Comparison of ENCODE assay signal across 11 cellular contexts in the genomic region with DNA sequence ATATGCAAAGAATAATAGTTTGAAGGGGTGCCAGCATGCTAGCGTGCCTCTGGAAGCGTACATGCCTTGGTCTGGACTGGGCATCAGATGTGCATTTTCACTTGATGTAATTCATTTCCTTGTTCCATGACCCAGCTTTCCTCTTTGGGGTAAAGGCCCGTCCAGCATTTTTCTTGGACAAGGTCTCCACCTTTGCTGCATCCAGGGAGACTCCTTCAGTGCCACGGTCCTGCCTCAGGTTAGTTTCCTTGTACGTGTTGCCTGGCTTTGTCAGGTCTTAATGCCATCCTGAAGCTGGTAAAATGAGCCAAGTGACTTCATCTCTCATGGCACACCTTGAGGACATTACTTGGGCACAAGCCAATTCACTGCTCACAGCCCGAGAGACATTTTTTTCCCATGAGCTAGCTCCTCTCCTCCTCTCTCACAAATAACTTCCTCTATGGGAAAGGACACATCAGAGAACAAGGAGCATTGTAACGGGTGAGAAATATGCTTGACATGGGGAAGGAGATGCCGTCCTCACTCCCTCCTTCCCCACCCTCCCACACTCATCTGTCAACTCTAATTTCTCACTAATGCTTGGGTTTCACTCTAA. TPM values are rescaled to one million over a fixed set of nuclear protein-coding genes. Genes with fewer than 3 reads are reported as not detected.
DNase-seq lines count a peak whose midpoint lies in the region; ATAC-seq, FAIRE-seq and TF ChIP-seq lines count a peak whose summit lies in the region.
"Had no signal": no experiment of that assay in that cellular context is flagged by ENCODE, and none has a peak within 500 bp of the region (broad histone marks: within the 10 kb centered on the region; RNA-seq: fewer than 3 reads in every experiment).

No MANE protein-coding gene starts in this region.

- H3K4me3 Mint-ChIP-seq in HFFc6 (peak overlapping the region; percentile 51), astrocyte (ENCODE audit: unreplicated experiment) (no peak overlapping the region)
- no peak overlapping the region for H3K4me3 Mint-ChIP-seq in CD8-positive, alpha-beta memory T cell

- H3K79me2 ChIP-seq in astrocyte (ENCODE audit: insufficient read depth, low read length): no peaks in the 10 kb centered on the region

- peaks cover 9% of the 10 kb centered on the region for H3K9me3 Mint-ChIP-seq in HFFc6
- no peaks in the 10 kb centered on the region for H3K9me3 Mint-ChIP-seq in astrocyte (ENCODE audit: unreplicated experiment)
- H3K9me3 Mint-ChIP-seq in CD8-positive, alpha-beta memory T cell: peaks cover 3 to 8% (median 3%) of the 10 kb centered on the region in 5 donors

- H4K20me1 ChIP-seq in astrocyte (ENCODE audit: insufficient read depth, low read length): no peaks in the 10 kb centered on the region

- H3K27me3 Mint-ChIP-seq in HFFc6 (ENCODE audit: insufficient read depth): no peaks in the 10 kb centered on the region
- H3K27me3 Mint-ChIP-seq in astrocyte (ENCODE audit: low read depth, unreplicated experiment): no peaks in the 10 kb centered on the region
- H3K27me3 Mint-ChIP-seq in CD8-positive, alpha-beta memory T cell: peaks cover 0 to 11% of the 10 kb centered on the region in 2 donors

- H3K27ac ChIP-seq in astrocyte (ENCODE audit: low read depth, low read length) (no peak overlapping the region), kidney (ENCODE audit: low read depth in 2 of 2, low read length in 2 of 2) (no peak overlapping the region), thoracic aorta (peak overlapping the region; percentile 71 to 73)
- H3K27ac ChIP-seq in CD8-positive, alpha-beta memory T cell (ENCODE audit: low read depth, low read length): no peak overlapping the region
- H3K27ac ChIP-seq: VCaP had no signal

- ATAC-seq in thoracic aorta (ENCODE audit: insufficient number of reproducible peaks, low FRiP score, low read depth) (peak; percentile 67), HG02763 (IDR thresholded peaks at IDR 0.05; ENCODE audit: unreplicated experiment) (no peak)
- ATAC-seq in stimulated activated naive CD8-positive, alpha-beta T cell treated with anti-CD3 and anti-CD28 coated beads, Interleukin-15, Interleukin-2, amounts not matched to agents 100 U/mL and 50 U/mL, for 24 hours: no peak
- ATAC-seq: left ventricle myocardium superior had no signal

- DNase-seq in HFFc6 (peak; percentile 41), astrocyte (ENCODE audit: low read depth) (peak; percentile 55), kidney (peak; percentile 55), thoracic aorta (ENCODE audit: low spot score) (no peak), GM19240 (ENCODE audit: insufficient read length, low spot score) (no peak)
- DNase-seq in CD8-positive, alpha-beta memory T cell: no peak
- no peak for DNase-seq in stimulated activated naive CD8-positive, alpha-beta T cell treated with anti-CD3 and anti-CD28 coated beads, Interleukin-15, Interleukin-2, amounts not matched to agents 100 U/mL and 50 U/mL, for 24 hours
- DNase-seq: left ventricle myocardium superior, NCI-H2171 treated with DMSO at 0.1 percent for 48 hours had no signal

- H3K4me3 ChIP-seq in astrocyte (ENCODE audit: insufficient read depth, low read depth, low read length) (no peak overlapping the region), kidney (ENCODE audit: low read length in 2 of 2) (no peak overlapping the region), thoracic aorta (peak overlapping the region; percentile 51)
- no peak overlapping the region for H3K4me3 ChIP-seq in CD8-positive, alpha-beta memory T cell (ENCODE audit: low read length)

- peak overlapping the region; percentile 21 for H3K4me2 ChIP-seq in astrocyte (ENCODE audit: low read length)

- H3K4me1 ChIP-seq in astrocyte (ENCODE audit: insufficient read depth, low read length) (peaks cover 9% of the 10 kb centered on the region), kidney (ENCODE audit: control insufficient read depth in 1 of 2, insufficient read depth in 1 of 2, low read depth in 1 of 2, low read length in 2 of 2) (peaks cover 0 to 2% of the 10 kb centered on the region in 2 donors), thoracic aorta (ENCODE audit: control insufficient read depth in 1 of 2, low read depth in 2 of 2) (peaks cover 3 to 24% of the 10 kb centered on the region in 2 donors)
- no peaks in the 10 kb centered on the region for H3K4me1 ChIP-seq in CD8-positive, alpha-beta memory T cell (ENCODE audit: insufficient read depth, low read length)

- peaks cover 30% of the 10 kb centered on the region for H3K4me1 Mint-ChIP-seq in HFFc6 (ENCODE audit: low read depth)
- peaks cover 26% of the 10 kb centered on the region for H3K4me1 Mint-ChIP-seq in astrocyte (ENCODE audit: low read depth, unreplicated experiment)
- no peaks in the 10 kb centered on the region for H3K4me1 Mint-ChIP-seq in CD8-positive, alpha-beta memory T cell

- H3K9me3 ChIP-seq in astrocyte (ENCODE audit: insufficient read depth, low read depth, low read length) (peaks cover 7% of the 10 kb centered on the region), kidney (ENCODE audit: control insufficient read depth in 1 of 2, low read length in 2 of 2) (no peaks in the 10 kb centered on the region), thoracic aorta (no peaks in the 10 kb centered on the region)
- no peaks in the 10 kb centered on the region for H3K9me3 ChIP-seq in CD8-positive, alpha-beta memory T cell (ENCODE audit: low read length)

- intact Hi-C loops in kidney (cut with DNase I): no loop called here

- H3K36me3 ChIP-seq in astrocyte (ENCODE audit: insufficient read depth, low read length) (no peaks in the 10 kb centered on the region), kidney (ENCODE audit: control insufficient read depth in 1 of 2, insufficient read depth in 2 of 2, low read length in 2 of 2) (no peaks in the 10 kb centered on the region), thoracic aorta (no peaks in the 10 kb centered on the region)
- no peaks in the 10 kb centered on the region for H3K36me3 ChIP-seq in CD8-positive, alpha-beta memory T cell (ENCODE audit: insufficient read depth, low read length)

- no peak overlapping the region for H3K9ac ChIP-seq in astrocyte (ENCODE audit: low read length)
- no peak overlapping the region for H3K9ac ChIP-seq in kidney (ENCODE audit: low read length in 2 of 2)

- FAIRE-seq in astrocyte (lab: Jason Lieb, UNC) (peak; percentile 45), kidney (lab: Jason Lieb, UNC) (no peak)

- CTCF ChIA-PET in CD8-positive, alpha-beta memory T cell (lab: Charles Lee): no interaction called here

- POLR2A ChIA-PET in CD8-positive, alpha-beta memory T cell (lab: Charles Lee): no interaction called here

- TF ChIP-seq CTCF in HFFc6 (IDR thresholded peaks at IDR 0.05): no peak
- TF ChIP-seq CTCF in astrocyte (IDR thresholded peaks at IDR 0.05; ENCODE audit: insufficient read depth, low read depth, low read length): no peak
- TF ChIP-seq CTCF in kidney (IDR thresholded peaks at IDR 0.05; ENCODE audit: borderline replicate concordance, extremely low read depth, insufficient read depth): no peak
- TF ChIP-seq CTCF in thoracic aorta (IDR thresholded peaks at IDR 0.05): no peak

- peak overlapping the region; percentile 19 for H2AFZ ChIP-seq in astrocyte (ENCODE audit: low read depth, low read length)

- H3K36me3 Mint-ChIP-seq in HFFc6 (ENCODE audit: low read depth): peaks cover 9% of the 10 kb centered on the region
- peaks cover 3% of the 10 kb centered on the region for H3K36me3 Mint-ChIP-seq in astrocyte (ENCODE audit: low read depth, unreplicated experiment)
- no peaks in the 10 kb centered on the region for H3K36me3 Mint-ChIP-seq in CD8-positive, alpha-beta memory T cell

- H3K27ac Mint-ChIP-seq in HFFc6 (peak overlapping the region; percentile 56), astrocyte (ENCODE audit: unreplicated experiment) (peak overlapping the region; percentile 70)
- no peak overlapping the region for H3K27ac Mint-ChIP-seq in CD8-positive, alpha-beta memory T cell

- H3K27me3 ChIP-seq in astrocyte (ENCODE audit: insufficient read depth, low read length) (no peaks in the 10 kb centered on the region), thoracic aorta (replicated peaks; ENCODE audit: insufficient read depth) (no peaks in the 10 kb centered on the region)
- H3K27me3 ChIP-seq in CD8-positive, alpha-beta memory T cell (ENCODE audit: insufficient read depth, low read length, poor library complexity, severe bottlenecking): no peaks in the 10 kb centered on the region

RNA-seq across cellular contexts. Expression of a gene that starts 23.9 kb away (rescaled TPM):
- total RNA-seq in HFFc6 (2021; fragmentation: NEBNext Ultra II Directional; extraction: Animal tissue kit (Norgen Biotek cat#: 25700)): 1 to 10 TPM; 2.6 to 7.4 (median 3.7) TPM
- total RNA-seq in astrocyte (54.8 and 64.4 TPM in 2 replicates), kidney (16.6 TPM), thoracic aorta (10 to 100 TPM in 1 of 2 donors, 1 to 10 TPM in 1; 6.5 to 11.8 TPM)
- polyA plus RNA-seq in kidney (ENCODE audit: insufficient read depth, low read depth, low replicate concordance): 3.4 TPM
- under 1 TPM in 1 of 2 experiments, not detected in 1; 0.11 TPM for total RNA-seq in CD8-positive, alpha-beta memory T cell
- polyA plus RNA-seq in CD8-positive, alpha-beta memory T cell: not detected

Comparison
In these comparisons a context has a peak if more than half of its experiments do, and no peak if none do; other contexts are left out.
1. DNase-seq: peak in HFFc6 (single experiment), astrocyte (single experiment) and kidney (single experiment); none in thoracic aorta (single experiment), CD8-positive, alpha-beta memory T cell (0 of 5), GM19240 (single experiment) and stimulated activated naive CD8-positive, alpha-beta T cell treated with anti-CD3 and anti-CD28 coated beads, Interleukin-15, Interleukin-2, amounts not matched to agents 100 U/mL and 50 U/mL, for 24 hours (single experiment).
2. H3K27ac Mint-ChIP-seq: peak in HFFc6 (single experiment) and astrocyte (single experiment); none in CD8-positive, alpha-beta memory T cell (0 of 8).
3. H3K27ac ChIP-seq: peak in thoracic aorta (2 of 2); none in astrocyte (single experiment), kidney (0 of 2) and CD8-positive, alpha-beta memory T cell (single experiment).